8 cellular contexts compared by ENCODE assay signal in the genomic region with DNA sequence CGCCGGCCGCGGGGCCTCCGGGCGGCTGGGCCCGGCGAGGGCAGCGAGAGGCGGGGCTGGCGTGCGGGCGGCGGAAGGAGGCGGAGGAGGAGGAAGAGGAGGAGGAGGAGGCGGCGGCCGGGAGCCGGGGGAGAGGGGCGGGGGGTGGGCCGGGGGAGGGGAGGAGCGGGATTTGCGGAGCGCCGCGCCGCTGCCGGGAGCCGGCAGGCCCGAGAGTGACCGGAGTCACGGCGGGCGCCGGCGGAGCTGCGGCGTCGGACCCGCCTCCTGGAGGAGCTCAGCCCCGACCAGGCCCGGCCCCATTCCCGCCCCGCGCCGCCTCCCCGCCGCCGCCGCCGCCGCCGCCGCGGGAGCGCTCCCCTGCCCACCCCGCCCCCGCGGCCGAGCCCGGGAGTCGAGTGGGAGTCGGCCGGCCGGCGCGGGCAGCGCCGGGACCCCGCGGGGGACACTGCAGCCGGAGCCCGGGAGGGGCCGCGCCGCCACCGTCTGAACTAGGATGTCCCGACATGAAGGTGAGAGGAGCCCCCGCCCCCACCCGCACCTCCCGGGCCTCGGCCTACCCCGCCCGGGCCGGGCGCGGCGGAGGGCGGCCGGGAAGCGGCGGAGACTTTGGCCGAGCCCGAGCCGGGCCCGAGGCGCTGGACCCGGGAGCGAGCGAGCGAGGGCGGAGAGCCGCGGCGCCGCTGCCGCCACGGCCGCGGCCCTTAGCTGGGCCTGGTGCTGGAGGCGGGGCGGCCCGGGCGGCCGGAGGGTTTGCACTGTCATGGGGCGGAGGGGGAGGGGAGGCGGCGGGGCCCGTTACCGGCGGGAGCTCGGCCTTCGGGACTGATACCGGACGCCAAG. TPM values are rescaled to one million over a fixed set of nuclear protein-coding genes. Genes with fewer than 3 reads are reported as not detected.
A peak's percentile ranks its signal among the peaks of the same experiment; 100 is the strongest.
DNase-seq lines count a peak whose midpoint lies in the region; ATAC-seq and TF ChIP-seq lines count a peak whose summit lies in the region.

TSS of gene KCMF1 (plus strand) at position 206 of the 843 bp plus-strand sequence. CDS start at position 497, 291 bp downstream.

- H3K4me1 ChIP-seq in neutrophil (ENCODE audit: control insufficient read depth in 1 of 2, insufficient read depth in 1 of 2, low read depth in 1 of 2, low read length in 1 of 2) = peaks cover 54 to 63% of the 10 kb centered on the region in 2 experiments

- no TSS peak for BruUV-seq in Calu3 (replicated peaks; lab: Mats Ljungman, UMichigan)

- peak within 1 kb of the TSS; percentile 99 for H3K27ac Mint-ChIP-seq in Calu3 (ENCODE audit: unreplicated experiment)
- peak within 1 kb of the TSS; percentile 100 for H3K27ac Mint-ChIP-seq in activated naive CD4-positive, alpha-beta T cell treated with anti-CD3 and anti-CD28 coated beads, Interleukin-2, amount 10 ng/mL, durations not matched to agents 7 days and 5 days

- H3K4me1 Mint-ChIP-seq in Calu3 (ENCODE audit: low read depth, unreplicated experiment) = peaks cover 19% of the 10 kb centered on the region
- peaks cover 52% of the 10 kb centered on the region for H3K4me1 Mint-ChIP-seq in activated naive CD4-positive, alpha-beta T cell treated with anti-CD3 and anti-CD28 coated beads, Interleukin-2, amount 10 ng/mL, durations not matched to agents 7 days and 5 days

- DNase-seq in Calu3 (peak; percentile 84), HPDE6-E6E7 (ENCODE audit: extremely low spot score) (peak; percentile 80), germinal center (ENCODE audit: low spot score) (peak; percentile 78), substantia nigra (lab: John Stamatoyannopoulos, UW) (peak; percentile 12 to 87 (median 69))
- DNase-seq in activated naive CD4-positive, alpha-beta T cell treated with anti-CD3 and anti-CD28 coated beads, Interleukin-2, amount 10 ng/mL, durations not matched to agents 7 days and 5 days = peak; percentile 82

- H3K9me3 ChIP-seq in neutrophil = no peaks in the 10 kb centered on the region

- no peaks in the 10 kb centered on the region for H3K9me3 Mint-ChIP-seq in Calu3 (ENCODE audit: low read depth, unreplicated experiment)
- H3K9me3 Mint-ChIP-seq in activated naive CD4-positive, alpha-beta T cell treated with anti-CD3 and anti-CD28 coated beads, Interleukin-2, amount 10 ng/mL, durations not matched to agents 7 days and 5 days = no peaks in the 10 kb centered on the region

- TF ChIP-seq CTCF in Calu3 (IDR thresholded peaks at IDR 0.05; ENCODE audit: unreplicated experiment) (no peak), neutrophil (IDR thresholded peaks at IDR 0.05) (no peak)

- H3K27me3 Mint-ChIP-seq in Calu3 (ENCODE audit: unreplicated experiment) = no peaks in the 10 kb centered on the region
- H3K27me3 Mint-ChIP-seq in activated naive CD4-positive, alpha-beta T cell treated with anti-CD3 and anti-CD28 coated beads, Interleukin-2, amount 10 ng/mL, durations not matched to agents 7 days and 5 days = no peaks in the 10 kb centered on the region

- intact Hi-C loops in Calu3 (cut with micrococcal nuclease; ENCODE audit: unreplicated experiment) = no loop called here

- H3K36me3 Mint-ChIP-seq in Calu3 (ENCODE audit: insufficient read depth, unreplicated experiment) = peaks cover 59% of the 10 kb centered on the region
- peaks cover 36% of the 10 kb centered on the region for H3K36me3 Mint-ChIP-seq in activated naive CD4-positive, alpha-beta T cell treated with anti-CD3 and anti-CD28 coated beads, Interleukin-2, amount 10 ng/mL, durations not matched to agents 7 days and 5 days

- peak within 1 kb of the TSS; percentile 71 for H3K4me3 Mint-ChIP-seq in Calu3 (ENCODE audit: low read depth, unreplicated experiment)
- peak within 1 kb of the TSS; percentile 95 for H3K4me3 Mint-ChIP-seq in activated naive CD4-positive, alpha-beta T cell treated with anti-CD3 and anti-CD28 coated beads, Interleukin-2, amount 10 ng/mL, durations not matched to agents 7 days and 5 days

- CTCF ChIA-PET in Calu3 (lab: Charles Lee) = interaction anchor here (1.0 to 3.2 kb wide), 2 partner anchors 12 to 32 kb away, joined by 6 to 25 read pairs; no protein-coding TSS in a partner anchor
- CTCF ChIA-PET in activated naive CD4-positive, alpha-beta T cell treated with anti-CD3 and anti-CD28 coated beads, Interleukin-2, amount 10 ng/mL, durations not matched to agents 7 days and 5 days (lab: Charles Lee) = interaction anchor here (0.9 to 4.3 kb wide), 4 partner anchors 25 to 45 kb away, joined by 3 to 24 read pairs (median 13); no protein-coding TSS in a partner anchor

- ATAC-seq in GM19468 (IDR thresholded peaks at IDR 0.05; ENCODE audit: extremely low read depth, unreplicated experiment) = peak; percentile 19
- peak; percentile 73 for ATAC-seq in SK-N-SH treated with all-trans-retinoic acid at 6 μM for 48 hours

- H3K36me3 ChIP-seq in neutrophil = no peaks in the 10 kb centered on the region

- H3K27me3 ChIP-seq in neutrophil = no peaks in the 10 kb centered on the region

- H3K27ac ChIP-seq in neutrophil (peak within 1 kb of the TSS; percentile 99), substantia nigra (ENCODE audit: low read depth, low read length, poor library complexity, severe bottlenecking) (peak within 1 kb of the TSS; percentile 85)

- H3K4me3 ChIP-seq in neutrophil (ENCODE audit: low read depth in 1 of 2, low read length in 1 of 2) = peak within 1 kb of the TSS; percentile 84 to 92

TF ChIP-seq in SK-N-SH treated with all-trans-retinoic acid at 6 μM for 48 hours, 23 proteins besides CTCF, POLR2A, EP300 and RAD21 (continues in another document):
- no peak for TF ChIP-seq SNAI2 (CRISPR knock-in tag; IDR thresholded peaks at IDR 0.05)
- TF ChIP-seq, protein P1, sequence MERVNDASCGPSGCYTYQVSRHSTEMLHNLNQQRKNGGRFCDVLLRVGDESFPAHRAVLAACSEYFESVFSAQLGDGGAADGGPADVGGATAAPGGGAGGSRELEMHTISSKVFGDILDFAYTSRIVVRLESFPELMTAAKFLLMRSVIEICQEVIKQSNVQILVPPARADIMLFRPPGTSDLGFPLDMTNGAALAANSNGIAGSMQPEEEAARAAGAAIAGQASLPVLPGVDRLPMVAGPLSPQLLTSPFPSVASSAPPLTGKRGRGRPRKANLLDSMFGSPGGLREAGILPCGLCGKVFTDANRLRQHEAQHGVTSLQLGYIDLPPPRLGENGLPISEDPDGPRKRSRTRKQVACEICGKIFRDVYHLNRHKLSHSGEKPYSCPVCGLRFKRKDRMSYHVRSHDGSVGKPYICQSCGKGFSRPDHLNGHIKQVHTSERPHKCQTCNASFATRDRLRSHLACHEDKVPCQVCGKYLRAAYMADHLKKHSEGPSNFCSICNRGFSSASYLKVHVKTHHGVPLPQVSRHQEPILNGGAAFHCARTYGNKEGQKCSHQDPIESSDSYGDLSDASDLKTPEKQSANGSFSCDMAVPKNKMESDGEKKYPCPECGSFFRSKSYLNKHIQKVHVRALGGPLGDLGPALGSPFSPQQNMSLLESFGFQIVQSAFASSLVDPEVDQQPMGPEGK (CRISPR knock-in tag; IDR thresholded peaks at IDR 0.05; ENCODE audit: borderline replicate concordance) = no peak
- no peak for TF ChIP-seq CSRNP3 (CRISPR knock-in tag; IDR thresholded peaks at IDR 0.05)
- no peak for TF ChIP-seq ZC3H10 (CRISPR knock-in tag; IDR thresholded peaks at IDR 0.05)
- no peak for TF ChIP-seq ZNF70 (CRISPR knock-in tag; IDR thresholded peaks at IDR 0.05)
- no peak for TF ChIP-seq ESRRG (CRISPR knock-in tag; IDR thresholded peaks at IDR 0.05)
- no peak for TF ChIP-seq TCF4 (CRISPR knock-in tag; IDR thresholded peaks at IDR 0.05; ENCODE audit: borderline replicate concordance)
- no peak for TF ChIP-seq ISL1 (CRISPR knock-in tag; IDR thresholded peaks at IDR 0.05)
- no peak for TF ChIP-seq ZFP3 (CRISPR knock-in tag; IDR thresholded peaks at IDR 0.05)
- TF ChIP-seq ZNF565 (CRISPR knock-in tag; conservative IDR thresholded peaks at IDR 0.05; ENCODE audit: low read depth) = no peak
- TF ChIP-seq TOX (CRISPR knock-in tag; IDR thresholded peaks at IDR 0.05; ENCODE audit: borderline replicate concordance) = no peak
- TF ChIP-seq POU6F1 (CRISPR knock-in tag; IDR thresholded peaks at IDR 0.05; ENCODE audit: borderline replicate concordance, low read depth) = no peak

RNA-seq across cellular contexts. Expression of gene KCMF1, which starts in this region (rescaled TPM):
- 68.0 and 69.8 TPM in 2 replicates for total RNA-seq in Calu3 (2022)

Comparison
In these comparisons a context has a peak if more than half of its experiments do, and no peak if none do; other contexts are left out.
1. Peak in every context shown above with its lines: DNase-seq, ATAC-seq, H3K4me3 ChIP-seq and H3K27ac ChIP-seq.